In genomic region chr11:46212720-46213119, GRCh38 we compare ENCODE assay signal across 18 cellular contexts.
"Had no signal": no experiment of that assay in that cellular context is flagged by ENCODE, and none has a peak within 500 bp of the region (broad histone marks: within the 10 kb centered on the region; RNA-seq: fewer than 3 reads in every experiment).

No MANE protein-coding gene starts in this region.

- H3K9me3 ChIP-seq: SK-N-SH had no signal

- DNase-seq: KBM-7, MM.1S, NCI-H1092 treated with DMSO at 0.1 percent for 48 hours, NCI-H1436, NCI-H187, NCI-H2029, NCI-H2081 treated with DMSO at 0.1 percent for 48 hours, NCI-H2171, NCI-H226, NCI-H446, NCI-H510A, NCI-H524 treated with DMSO at 0.1 percent for 48 hours, NCI-H69, NCI-H774, OCI-M1, SHP77, SK-N-SH, SW 1271 had no signal
